ENCODE assay signal across 11 cellular contexts in the genomic region with DNA sequence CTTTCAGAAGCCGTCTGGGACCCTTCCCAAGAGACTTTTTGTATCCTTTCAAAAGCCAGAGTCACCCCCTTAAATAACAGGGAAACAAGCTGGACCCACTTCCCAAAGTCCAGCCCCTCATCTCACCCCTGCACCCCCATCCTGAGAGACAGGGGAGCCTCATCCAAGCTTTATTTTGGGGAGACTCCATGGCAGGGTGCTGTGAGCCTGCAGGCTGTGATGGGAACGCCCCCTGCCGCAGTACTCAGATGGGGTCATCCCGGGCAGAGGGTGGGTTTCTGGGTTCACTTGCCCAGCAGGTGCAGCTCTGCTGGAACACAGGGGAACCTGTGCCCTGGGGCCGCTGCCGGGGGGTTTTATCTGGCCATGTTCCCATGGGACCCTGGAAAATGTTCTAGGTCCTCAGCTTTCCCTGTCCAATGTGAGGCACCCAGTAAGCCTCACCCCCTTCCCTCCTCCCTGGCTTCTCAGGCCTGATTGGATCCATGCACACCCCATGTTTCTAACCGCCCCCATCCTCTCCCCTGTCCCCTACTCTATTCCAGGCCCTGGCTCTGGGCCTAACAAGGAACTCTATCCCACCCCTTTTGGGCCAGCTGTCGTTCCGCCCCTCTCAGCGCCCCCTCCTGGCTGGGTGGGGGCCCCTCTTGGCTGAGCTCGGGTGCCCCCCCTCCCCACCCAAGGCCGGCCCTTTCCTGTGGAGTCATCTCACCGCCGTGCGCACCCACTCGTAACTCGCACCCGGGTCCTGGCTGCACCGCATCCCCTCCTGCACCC. TPM values are rescaled to one million over a fixed set of nuclear protein-coding genes. Genes with fewer than 3 reads are reported as not detected.
DNase-seq lines count a peak whose midpoint lies in the region; ATAC-seq and TF ChIP-seq lines count a peak whose summit lies in the region.
"Had no signal": no experiment of that assay in that cellular context is flagged by ENCODE, and none has a peak within 500 bp of the region (broad histone marks: within the 10 kb centered on the region; RNA-seq: fewer than 3 reads in every experiment).

No MANE protein-coding gene starts in this region.

- H3K27me3 ChIP-seq in gastroesophageal sphincter (no peaks in the 10 kb centered on the region), aorta (ENCODE audit: control insufficient read depth in 1 of 2, insufficient read depth in 2 of 2, low read length in 1 of 2) (no peaks in the 10 kb centered on the region)

- H3K36me3 ChIP-seq in gastroesophageal sphincter (peaks cover 0 to 2% of the 10 kb centered on the region in 2 donors), aorta (ENCODE audit: control insufficient read depth in 1 of 2, insufficient read depth in 2 of 2, low read length in 1 of 2) (no peaks in the 10 kb centered on the region)

- no peak overlapping the region for H3K27ac Mint-ChIP-seq in nephron progenitor cell
- H3K27ac Mint-ChIP-seq: immature natural killer cell; stimulated activated memory B cell treated with anti-CD40 and anti-IgM and Interleukin-4, amounts not matched to agents 10 μg/mL and 1 μg/mL and 100 μg/mL, for 72 hours had no signal

- H3K4me1 ChIP-seq in gastroesophageal sphincter = peaks cover under 1 to 61% (median 23%) of the 10 kb centered on the region in 3 donors
- H3K4me1 ChIP-seq in aorta (ENCODE audit: control insufficient read depth in 1 of 2, insufficient read depth in 2 of 2, low read length in 2 of 2) = peaks cover 0 to 3% of the 10 kb centered on the region in 2 donors

- no peaks in the 10 kb centered on the region for H3K9me3 ChIP-seq in gastroesophageal sphincter
- no peaks in the 10 kb centered on the region for H3K9me3 ChIP-seq in aorta (ENCODE audit: control insufficient read depth, low read length)

- ATAC-seq in gastroesophageal sphincter (peak; percentile 68), aorta (ENCODE audit: low FRiP score) (peak; percentile 83), GM21528 (IDR thresholded peaks at IDR 0.05; ENCODE audit: low FRiP score, unreplicated experiment) (no peak), HG02885 (IDR thresholded peaks at IDR 0.05; ENCODE audit: poor library complexity, unreplicated experiment) (no peak)
- ATAC-seq: stimulated activated memory B cell treated with anti-CD40 and anti-IgM and Interleukin-4, amounts not matched to agents 10 μg/mL and 1 μg/mL and 100 μg/mL, for 72 hours had no signal

- peaks cover 13% of the 10 kb centered on the region for H3K27me3 Mint-ChIP-seq in nephron progenitor cell (ENCODE audit: low read depth, poor library complexity)

- H3K36me3 Mint-ChIP-seq in nephron progenitor cell (ENCODE audit: low read depth) = no peaks in the 10 kb centered on the region
- H3K36me3 Mint-ChIP-seq: stimulated activated memory B cell treated with anti-CD40 and anti-IgM and Interleukin-4, amounts not matched to agents 10 μg/mL and 1 μg/mL and 100 μg/mL, for 72 hours had no signal

- TF ChIP-seq EP300 in gastroesophageal sphincter (IDR thresholded peaks at IDR 0.05) = no peak

- TF ChIP-seq CTCF in gastroesophageal sphincter (IDR thresholded peaks at IDR 0.05) = peak in 3 of 4 experiments; percentile 49 to 65 (median 51)
- no peak for TF ChIP-seq CTCF in nephron progenitor cell (IDR thresholded peaks at IDR 0.05)

- peaks cover 38% of the 10 kb centered on the region for H3K4me1 Mint-ChIP-seq in nephron progenitor cell
- H3K4me1 Mint-ChIP-seq: immature natural killer cell had no signal

- H3K4me3 Mint-ChIP-seq in nephron progenitor cell = peak overlapping the region; percentile 86
- H3K4me3 Mint-ChIP-seq: immature natural killer cell; stimulated activated memory B cell treated with anti-CD40 and anti-IgM and Interleukin-4, amounts not matched to agents 10 μg/mL and 1 μg/mL and 100 μg/mL, for 72 hours had no signal

- peak overlapping the region; percentile 94 to 99 (median 98) for H3K27ac ChIP-seq in gastroesophageal sphincter
- peak overlapping the region; percentile 7 to 59 for H3K27ac ChIP-seq in aorta (ENCODE audit: low read depth in 1 of 2, low read length in 2 of 2)

- DNase-seq in NCI-H82 (lab: John Stamatoyannopoulos, UW) (peak; percentile 48), NCI-H82 treated with DMSO at 0.1 percent for 48 hours (lab: John Stamatoyannopoulos, UW; ENCODE audit: unreplicated experiment) (no peak), nephron progenitor cell (no peak), aorta (peak; percentile 63 to 88), DMS153 treated with DMSO at 0.1 percent for 48 hours (lab: John Stamatoyannopoulos, UW; ENCODE audit: unreplicated experiment) (no peak)
- DNase-seq: immature natural killer cell, NCI-H1105 had no signal

- TF ChIP-seq POLR2A in gastroesophageal sphincter (IDR thresholded peaks at IDR 0.05) = peak; percentile 44 to 58

- intact Hi-C loops in aorta (cut with DNase I) = no loop called here

- peak overlapping the region; percentile 80 to 88 for H3K4me3 ChIP-seq in gastroesophageal sphincter
- H3K4me3 ChIP-seq in aorta (ENCODE audit: low read length in 2 of 2) = peak overlapping the region in 1 of 2 donors; percentile 42

- 5 to 10% methylated on average over 3 to 4 of the region's 19 CpGs for WGBS in gastroesophageal sphincter (ENCODE audit: low coverage in 1 of 2), 2 donors
- 6 to 12% methylated on average over 18 to 19 of the region's 19 CpGs for WGBS in aorta, 2 donors

- H3K9me3 Mint-ChIP-seq in nephron progenitor cell = no peaks in the 10 kb centered on the region
- H3K9me3 Mint-ChIP-seq: stimulated activated memory B cell treated with anti-CD40 and anti-IgM and Interleukin-4, amounts not matched to agents 10 μg/mL and 1 μg/mL and 100 μg/mL, for 72 hours had no signal

RNA-seq across cellular contexts. Expression of a gene that starts 1.0 kb away (rescaled TPM):
- total RNA-seq in gastroesophageal sphincter (100 to 1,000 TPM in 3 of 4 donors, 10 to 100 TPM in 1; 49.3 to 383 (median 144) TPM), aorta (10 to 100 TPM; 37.5 to 55.4 TPM)
- polyA plus RNA-seq in aorta = 10 to 100 TPM in 1 of 2 donors, 1 to 10 TPM in 1; 7.0 to 78.4 TPM
- polyA plus RNA-seq: immature natural killer cell had no signal

RNA-seq across cellular contexts. Expression of a gene that starts 49.0 kb away (rescaled TPM):
- 10 to 100 TPM; 48.2 to 69.5 (median 50.7) TPM for total RNA-seq in gastroesophageal sphincter
- total RNA-seq in aorta = 10 to 100 TPM; 62.7 to 63.7 TPM
- polyA plus RNA-seq in aorta = 10 to 100 TPM; 23.0 to 54.3 TPM

Comparison
In these comparisons a context has a peak if more than half of its experiments do, and no peak if none do; other contexts are left out.
1. DNase-seq: peak in NCI-H82 (single experiment) and aorta (2 of 2); none in NCI-H82 treated with DMSO at 0.1 percent for 48 hours (single experiment), nephron progenitor cell (single experiment) and DMS153 treated with DMSO at 0.1 percent for 48 hours (single experiment).
2. ATAC-seq: peak in gastroesophageal sphincter (single experiment) and aorta (single experiment); none in GM21528 (single experiment) and HG02885 (single experiment).